Comparison of ENCODE assay signal across 19 cellular contexts in genomic region chr17:82463881-82464566, GRCh38. TPM values are rescaled to one million over a fixed set of nuclear protein-coding genes. Genes with fewer than 3 reads are reported as not detected.
DNase-seq lines count a peak whose midpoint lies in the region; ATAC-seq and TF ChIP-seq lines count a peak whose summit lies in the region.
"Had no signal": no experiment of that assay in that cellular context is flagged by ENCODE, and none has a peak within 500 bp of the region (broad histone marks: within the 10 kb centered on the region; RNA-seq: fewer than 3 reads in every experiment).

No MANE protein-coding gene starts in this region.

- H3K9me3 Mint-ChIP-seq in activated T-cell treated with anti-CD3 and anti-CD28 coated beads, Interleukin-2, amount 50 U/mL, for 24 hours: no peaks in the 10 kb centered on the region
- H3K9me3 Mint-ChIP-seq in activated T-cell treated with anti-CD3 and anti-CD28 coated beads, Interleukin-2, amount 50 U/mL, for 4 hours: no peaks in the 10 kb centered on the region
- H3K9me3 Mint-ChIP-seq: activated naive CD4-positive, alpha-beta T cell treated with anti-CD3 and anti-CD28 coated beads, Interleukin-2, amount 50 U/mL, for 24 hours; memory B cell; naive thymus-derived CD8-positive, alpha-beta T cell had no signal

- H3K27me3 Mint-ChIP-seq in activated T-cell treated with anti-CD3 and anti-CD28 coated beads, Interleukin-2, amount 50 U/mL, for 24 hours: no peaks in the 10 kb centered on the region
- no peaks in the 10 kb centered on the region for H3K27me3 Mint-ChIP-seq in activated T-cell treated with anti-CD3 and anti-CD28 coated beads, Interleukin-2, amount 50 U/mL, for 4 hours (ENCODE audit: low read depth)
- H3K27me3 Mint-ChIP-seq: activated naive CD4-positive, alpha-beta T cell treated with anti-CD3 and anti-CD28 coated beads, Interleukin-2, amount 50 U/mL, for 24 hours; memory B cell; naive thymus-derived CD8-positive, alpha-beta T cell had no signal

- peaks cover 86% of the 10 kb centered on the region for H3K36me3 Mint-ChIP-seq in activated T-cell treated with anti-CD3 and anti-CD28 coated beads, Interleukin-2, amount 50 U/mL, for 24 hours (ENCODE audit: low read depth)
- H3K36me3 Mint-ChIP-seq in activated T-cell treated with anti-CD3 and anti-CD28 coated beads, Interleukin-2, amount 50 U/mL, for 4 hours (ENCODE audit: insufficient read depth): peaks cover 48% of the 10 kb centered on the region

- intact Hi-C loops in ascending aorta (cut with DNase I) (no loop called here), heart right ventricle (cut with DNase I) (no loop called here), spleen (cut with DNase I; ENCODE audit: low total_unique reads) (no loop called here)

- H3K4me1 ChIP-seq in ascending aorta (peaks cover 0 to 8% of the 10 kb centered on the region in 2 donors), heart right ventricle (peaks cover 5 to 40% (median 30%) of the 10 kb centered on the region in 9 donors), spleen (peaks cover 10 to 61% (median 39%) of the 10 kb centered on the region in 6 donors)

- no peak overlapping the region for H3K4me3 Mint-ChIP-seq in activated T-cell treated with anti-CD3 and anti-CD28 coated beads, Interleukin-2, amount 50 U/mL, for 24 hours
- no peak overlapping the region for H3K4me3 Mint-ChIP-seq in activated T-cell treated with anti-CD3 and anti-CD28 coated beads, Interleukin-2, amount 50 U/mL, for 4 hours
- H3K4me3 Mint-ChIP-seq: activated naive CD4-positive, alpha-beta T cell treated with anti-CD3 and anti-CD28 coated beads, Interleukin-2, amount 50 U/mL, for 24 hours; memory B cell had no signal

- H3K27ac Mint-ChIP-seq in activated T-cell treated with anti-CD3 and anti-CD28 coated beads, Interleukin-2, amount 50 U/mL, for 24 hours: peak overlapping the region; percentile 50
- H3K27ac Mint-ChIP-seq: activated naive CD4-positive, alpha-beta T cell treated with anti-CD3 and anti-CD28 coated beads, Interleukin-2, amount 50 U/mL, for 24 hours; memory B cell had no signal

- TF ChIP-seq POLR2A in spleen (IDR thresholded peaks at IDR 0.05): no peak

- no peak for TF ChIP-seq CTCF in ascending aorta (IDR thresholded peaks at IDR 0.05)
- no peak for TF ChIP-seq CTCF in heart right ventricle (IDR thresholded peaks at IDR 0.05)
- TF ChIP-seq CTCF in spleen (IDR thresholded peaks at IDR 0.05 in 8 of 11, conservative IDR thresholded peaks at IDR 0.05 in 3 of 11): no peak

- no peaks in the 10 kb centered on the region for H3K27me3 ChIP-seq in ascending aorta
- H3K27me3 ChIP-seq in heart right ventricle: no peaks in the 10 kb centered on the region
- H3K27me3 ChIP-seq in spleen (replicated peaks in 1 of 7): no peaks in the 10 kb centered on the region
- H3K27me3 ChIP-seq: esophagus squamous epithelium, upper lobe of left lung had no signal

- H3K9me3 ChIP-seq in ascending aorta (no peaks in the 10 kb centered on the region), heart right ventricle (no peaks in the 10 kb centered on the region), spleen (no peaks in the 10 kb centered on the region)
- H3K9me3 ChIP-seq: esophagus squamous epithelium, upper lobe of left lung had no signal

- H3K4me3 ChIP-seq in ascending aorta (no peak overlapping the region), heart right ventricle (no peak overlapping the region), spleen (no peak overlapping the region)
- H3K4me3 ChIP-seq: esophagus squamous epithelium, upper lobe of left lung had no signal

- ATAC-seq in activated T-cell treated with anti-CD3 and anti-CD28 coated beads, Interleukin-2, amount 50 U/mL, for 4 hours: no peak
- ATAC-seq in heart right ventricle: peak in 5 of 8 donors; percentile 36 to 57 (median 38)
- ATAC-seq: naive thymus-derived CD8-positive, alpha-beta T cell had no signal

- H3K27ac ChIP-seq in ascending aorta: peak overlapping the region; percentile 14 to 49
- H3K27ac ChIP-seq in heart right ventricle: peak overlapping the region in 8 of 10 donors; percentile 9 to 69 (median 44)
- H3K27ac ChIP-seq in spleen: peak overlapping the region in 6 of 8 donors; percentile 36 to 66 (median 49)
- H3K27ac ChIP-seq: upper lobe of left lung had no signal

- no peak for DNase-seq in activated T-cell treated with anti-CD3 and anti-CD28 coated beads, Interleukin-2, amount 50 U/mL, for 24 hours
- DNase-seq in activated T-cell treated with anti-CD3 and anti-CD28 coated beads, Interleukin-2, amount 50 U/mL, for 4 hours: no peak
- DNase-seq in ascending aorta (ENCODE audit: low spot score in 2 of 2) (no peak), heart right ventricle (no peak), spleen (no peak), NCI-H1417 treated with DMSO at 0.1 percent for 48 hours (lab: John Stamatoyannopoulos, UW) (no peak), NCI-H1105 (lab: John Stamatoyannopoulos, UW) (no peak)
- no peak for DNase-seq in NK-92 treated with Interleukin-12 subunit alpha and Interleukin-12 subunit beta, amount 100 ng/mL, for 24 hours (lab: John Stamatoyannopoulos, UW)
- DNase-seq: activated CD4-positive, CD25-positive, alpha-beta regulatory T cell; DMS153; effector CD4-positive, alpha-beta T cell; esophagus squamous epithelium; naive thymus-derived CD8-positive, alpha-beta T cell; NCI-H1092 treated with DMSO at 0.1 percent for 48 hours; NCI-H524 treated with DMSO at 0.1 percent for 48 hours; stimulated activated naive CD4-positive, alpha-beta T cell; upper lobe of left lung had no signal

- H3K4me1 Mint-ChIP-seq in activated T-cell treated with anti-CD3 and anti-CD28 coated beads, Interleukin-2, amount 50 U/mL, for 24 hours (ENCODE audit: low read depth): peaks cover 21% of the 10 kb centered on the region
- H3K4me1 Mint-ChIP-seq in activated T-cell treated with anti-CD3 and anti-CD28 coated beads, Interleukin-2, amount 50 U/mL, for 4 hours (ENCODE audit: low read depth): peaks cover 12% of the 10 kb centered on the region

- H3K36me3 ChIP-seq in ascending aorta (peaks cover 57 to 71% of the 10 kb centered on the region in 2 donors), heart right ventricle (peaks cover 4 to 94% (median 45%) of the 10 kb centered on the region in 9 donors), spleen (peaks cover 2 to 94% (median 84%) of the 10 kb centered on the region in 6 donors)

- 28 to 37% methylated on average over 7 of the region's 7 CpGs for WGBS in heart right ventricle, 2 donors
- 67 to 86% (median 76%) methylated on average over 7 of the region's 7 CpGs for WGBS in spleen, 5 donors

RNA-seq across cellular contexts. Expression of gene NARF, which starts 5.5 kb away (rescaled TPM):
- total RNA-seq in activated T-cell treated with anti-CD3 and anti-CD28 coated beads, Interleukin-2, amount 50 U/mL, for 4 hours: 10 to 100 TPM; 40.9 to 55.9 (median 45.9) TPM
- 38.3 TPM for total RNA-seq in ascending aorta
- 10 to 100 TPM; 48.4 to 74.8 (median 60.4) TPM for total RNA-seq in heart right ventricle
- 100 to 1,000 TPM in 1 of 2 donors, 10 to 100 TPM in 1; 68.7 to 179 TPM for polyA plus RNA-seq in heart right ventricle
- total RNA-seq in spleen: 100 to 1,000 TPM in 3 of 7 donors, 10 to 100 TPM in 4; 59.5 to 127 (median 93.0) TPM
- polyA plus RNA-seq in spleen: 100 to 1,000 TPM in 2 of 3 donors, 10 to 100 TPM in 1; 75.7 to 117 (median 116) TPM

RNA-seq across cellular contexts. Expression of gene CYBC1, which starts 13.5 kb away (rescaled TPM):
- total RNA-seq in activated T-cell treated with anti-CD3 and anti-CD28 coated beads, Interleukin-2, amount 50 U/mL, for 4 hours: 100 to 1,000 TPM; 151 to 165 (median 156) TPM
- 124 TPM for total RNA-seq in ascending aorta
- 10 to 100 TPM; 13.4 to 56.6 (median 20.5) TPM for total RNA-seq in heart right ventricle
- polyA plus RNA-seq in heart right ventricle: 10 to 100 TPM; 26.3 to 32.5 TPM
- total RNA-seq in spleen: 100 to 1,000 TPM; 225 to 333 (median 288) TPM
- polyA plus RNA-seq in spleen: 100 to 1,000 TPM; 105 to 192 (median 132) TPM

RNA-seq across cellular contexts. Expression of gene OGFOD3, which starts 45.6 kb away (rescaled TPM):
- 10 to 100 TPM; 23.2 to 29.1 (median 24.0) TPM for total RNA-seq in activated T-cell treated with anti-CD3 and anti-CD28 coated beads, Interleukin-2, amount 50 U/mL, for 4 hours
- 36.6 TPM for total RNA-seq in ascending aorta
- total RNA-seq in heart right ventricle: 10 to 100 TPM; 23.3 to 39.4 (median 31.1) TPM
- polyA plus RNA-seq in heart right ventricle: 10 to 100 TPM; 26.8 to 31.9 TPM
- total RNA-seq in spleen: 10 to 100 TPM; 21.3 to 28.1 (median 23.1) TPM
- 10 to 100 TPM; 10.3 to 17.9 (median 12.9) TPM for polyA plus RNA-seq in spleen

RNA-seq across cellular contexts. Expression of gene HEXD, which starts 45.9 kb away (rescaled TPM):
- 10 to 100 TPM; 16.5 to 19.9 (median 19.0) TPM for total RNA-seq in activated T-cell treated with anti-CD3 and anti-CD28 coated beads, Interleukin-2, amount 50 U/mL, for 4 hours
- total RNA-seq in ascending aorta (40.4 TPM), heart right ventricle (10 to 100 TPM in 8 of 10 donors, 1 to 10 TPM in 2; 9.4 to 22.2 (median 12.8) TPM), spleen (10 to 100 TPM; 62.3 to 88.0 (median 73.5) TPM)
- polyA plus RNA-seq in heart right ventricle (10 to 100 TPM; 14.1 to 53.3 TPM), spleen (100 to 1,000 TPM in 2 of 3 donors, 10 to 100 TPM in 1; 86.3 to 272 (median 257) TPM)

RNA-seq across cellular contexts. Expression of gene FOXK2, which starts 55.5 kb away (rescaled TPM):
- 10 to 100 TPM; 73.6 to 78.5 (median 75.9) TPM for total RNA-seq in activated T-cell treated with anti-CD3 and anti-CD28 coated beads, Interleukin-2, amount 50 U/mL, for 4 hours
- total RNA-seq in ascending aorta: 131 TPM
- 10 to 100 TPM; 27.5 to 66.6 (median 31.0) TPM for total RNA-seq in heart right ventricle
- polyA plus RNA-seq in heart right ventricle: 10 to 100 TPM; 16.5 to 24.7 TPM
- total RNA-seq in spleen: 10 to 100 TPM; 39.9 to 55.1 (median 45.6) TPM
- 10 to 100 TPM; 10.4 to 16.7 (median 12.4) TPM for polyA plus RNA-seq in spleen

Comparison
In these comparisons a context has a peak if more than half of its experiments do, and no peak if none do; other contexts are left out.
1. ATAC-seq: peak in heart right ventricle (5 of 8); none in activated T-cell treated with anti-CD3 and anti-CD28 coated beads, Interleukin-2, amount 50 U/mL, for 4 hours (0 of 2).
2. Peak in every context shown above with its lines, with median percentiles within 50 percentile points of each other: H3K27ac ChIP-seq.